1 cellular context compared by ENCODE assay signal in genomic region chr3:110419096-110419495, GRCh38.
TF ChIP-seq lines count a peak whose summit lies in the region.

No MANE protein-coding gene starts in this region.

TF ChIP-seq in WTC11, 78 proteins besides CTCF, POLR2A, EP300 and RAD21 (continued from another document):
- TF ChIP-seq STAT6 (CRISPR knock-in tag; conservative IDR thresholded peaks at IDR 0.05; ENCODE audit: low read depth) (no peak), E2F5 (CRISPR knock-in tag; IDR thresholded peaks at IDR 0.05) (no peak), OVOL2 (CRISPR knock-in tag; IDR thresholded peaks at IDR 0.05; ENCODE audit: borderline replicate concordance) (no peak)
- TF ChIP-seq, protein P1, sequence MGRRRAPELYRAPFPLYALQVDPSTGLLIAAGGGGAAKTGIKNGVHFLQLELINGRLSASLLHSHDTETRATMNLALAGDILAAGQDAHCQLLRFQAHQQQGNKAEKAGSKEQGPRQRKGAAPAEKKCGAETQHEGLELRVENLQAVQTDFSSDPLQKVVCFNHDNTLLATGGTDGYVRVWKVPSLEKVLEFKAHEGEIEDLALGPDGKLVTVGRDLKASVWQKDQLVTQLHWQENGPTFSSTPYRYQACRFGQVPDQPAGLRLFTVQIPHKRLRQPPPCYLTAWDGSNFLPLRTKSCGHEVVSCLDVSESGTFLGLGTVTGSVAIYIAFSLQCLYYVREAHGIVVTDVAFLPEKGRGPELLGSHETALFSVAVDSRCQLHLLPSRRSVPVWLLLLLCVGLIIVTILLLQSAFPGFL (CRISPR knock-in tag; IDR thresholded peaks at IDR 0.05; ENCODE audit: borderline replicate concordance): no peak
